Comparison of ENCODE assay signal across 7 cellular contexts in the genomic region with DNA sequence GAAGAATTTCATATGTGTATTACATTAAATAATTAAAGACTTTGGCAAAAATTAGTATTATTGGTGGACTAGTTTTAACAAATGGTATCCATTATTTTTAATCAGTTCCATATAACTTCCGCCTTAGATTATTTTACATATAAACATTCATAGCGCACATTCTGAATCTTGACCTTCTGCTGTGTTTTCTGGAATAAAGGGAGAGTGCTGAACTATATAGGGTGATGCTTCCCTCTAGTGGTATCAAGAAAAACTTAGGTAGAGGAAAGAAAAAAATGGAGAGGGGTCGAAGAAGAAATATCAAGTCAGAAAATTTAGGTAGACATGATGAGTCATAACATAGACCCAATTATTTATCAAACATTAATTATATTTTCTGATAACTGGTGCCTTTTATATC.
DNase-seq lines count a peak whose midpoint lies in the region; ATAC-seq and TF ChIP-seq lines count a peak whose summit lies in the region.

No MANE protein-coding gene starts in this region.

- in situ Hi-C loops in astrocyte of the spinal cord (cut with HindIII; ENCODE audit: low sequenced_read_pairs): no loop called here

- peak; percentile 52 for TF ChIP-seq CTCF in astrocyte of the spinal cord (IDR thresholded peaks at IDR 0.05; ENCODE audit: low read depth, low read length)

- peak in 2 of 3 experiments; percentile 60 to 71 for DNase-seq in NCI-H1417 (lab: John Stamatoyannopoulos, UW)
- peak; percentile 59 for DNase-seq in astrocyte of the spinal cord (ENCODE audit: low read depth, low spot score)
- DNase-seq in left lobe of liver (ENCODE audit: low spot score): no peak
- DNase-seq in CD1c-positive myeloid dendritic cell (ENCODE audit: extremely low spot score): no peak

- ATAC-seq in GM18519 (IDR thresholded peaks at IDR 0.05; ENCODE audit: low FRiP score, unreplicated experiment) (peak; percentile 41), left lobe of liver (peak; percentile 74), HG03469 (IDR thresholded peaks at IDR 0.05; ENCODE audit: unreplicated experiment) (no peak), GM19035 (IDR thresholded peaks at IDR 0.05; ENCODE audit: unreplicated experiment) (no peak)

- H3K4me3 ChIP-seq in astrocyte of the spinal cord (ENCODE audit: low read depth, low read length): no peak overlapping the region

Comparison
In these comparisons a context has a peak if more than half of its experiments do, and no peak if none do; other contexts are left out.
1. ATAC-seq: peak in GM18519 (single experiment) and left lobe of liver (single experiment); none in HG03469 (single experiment) and GM19035 (single experiment).
2. DNase-seq: peak in NCI-H1417 (2 of 3) and astrocyte of the spinal cord (single experiment); none in left lobe of liver (single experiment) and CD1c-positive myeloid dendritic cell (single experiment).